13 cellular contexts compared by ENCODE assay signal in genomic region chr4:41432889-41433288, GRCh38.
DNase-seq lines count a peak whose midpoint lies in the region; ATAC-seq, FAIRE-seq and TF ChIP-seq lines count a peak whose summit lies in the region.
"Had no signal": no experiment of that assay in that cellular context is flagged by ENCODE, and none has a peak within 500 bp of the region (broad histone marks: within the 10 kb centered on the region; RNA-seq: fewer than 3 reads in every experiment).

No MANE protein-coding gene starts in this region.

- no peak overlapping the region for H3K4ac ChIP-seq in mesenchymal stem cell (ENCODE audit: low read depth in 1 of 2, low read length in 2 of 2)

- no peaks in the 10 kb centered on the region for H3K9me3 ChIP-seq in A673 (ENCODE audit: low read depth, low read length, poor library complexity, severe bottlenecking)
- no peaks in the 10 kb centered on the region for H3K9me3 ChIP-seq in HUES48 (ENCODE audit: control insufficient read depth, insufficient read depth, low read length)
- no peaks in the 10 kb centered on the region for H3K9me3 ChIP-seq in mesenchymal stem cell (ENCODE audit: control insufficient read depth, low read length)
- H3K9me3 ChIP-seq in HepG2 (ENCODE audit: low read length): no peaks in the 10 kb centered on the region
- H3K9me3 ChIP-seq: neutrophil had no signal

- H3K27ac ChIP-seq in A673 (ENCODE audit: low read depth, low read length, poor library complexity, severe bottlenecking): no peak overlapping the region
- peak overlapping the region; percentile 97 for H3K27ac ChIP-seq in HUES48 (ENCODE audit: low read depth, low read length)
- H3K27ac ChIP-seq in mesenchymal stem cell (ENCODE audit: low read length, poor library complexity, severe bottlenecking): no peak overlapping the region
- H3K27ac ChIP-seq in HepG2 (ENCODE audit: extremely low read length, insufficient read depth, low read length): no peak overlapping the region
- H3K27ac ChIP-seq: neutrophil had no signal

- WGBS in mesenchymal stem cell: 49% methylated on average over 5 of the region's 5 CpGs
- 0% methylated on average over 5 of the region's 5 CpGs for whole genome bisulfite sequencing in HepG2 (ENCODE audit: low lambda C conversion rate)

- H3K18ac ChIP-seq in mesenchymal stem cell (ENCODE audit: low read depth in 1 of 2, low read length in 2 of 2): no peak overlapping the region

- H3K36me3 ChIP-seq in A673 (ENCODE audit: insufficient read depth, low read length, poor library complexity, severe bottlenecking): no peaks in the 10 kb centered on the region
- H3K36me3 ChIP-seq in HUES48 (ENCODE audit: control insufficient read depth, insufficient read depth, low read length): no peaks in the 10 kb centered on the region
- no peaks in the 10 kb centered on the region for H3K36me3 ChIP-seq in mesenchymal stem cell (ENCODE audit: control insufficient read depth in 1 of 2, insufficient read depth in 2 of 2, low read depth in 1 of 2, low read length in 2 of 2)
- H3K36me3 ChIP-seq in HepG2 (replicated peaks in 1 of 2; ENCODE audit: control insufficient read depth in 1 of 2, insufficient read depth in 2 of 2, low read length in 2 of 2): no peaks in the 10 kb centered on the region
- H3K36me3 ChIP-seq: neutrophil had no signal

- no peak for ATAC-seq in HG03139 (IDR thresholded peaks at IDR 0.05; ENCODE audit: unreplicated experiment)
- ATAC-seq in HepG2: no peak

- no peak overlapping the region for H2BK5ac ChIP-seq in mesenchymal stem cell (ENCODE audit: low read depth, low read length, poor library complexity, severe bottlenecking)

- no peak for TF ChIP-seq EP300 in HepG2 (IDR thresholded peaks at IDR 0.05; ENCODE audit: low read depth in 2 of 2, low read length in 2 of 2)
- TF ChIP-seq EP300 in HepG2 (CRISPR knock-in tag; IDR thresholded peaks at IDR 0.05; ENCODE audit: borderline replicate concordance): no peak

- TF ChIP-seq RAD21 in HepG2 (CRISPR knock-in tag; IDR thresholded peaks at IDR 0.05): no peak

- no peak overlapping the region for H2BK12ac ChIP-seq in mesenchymal stem cell (ENCODE audit: low read length in 2 of 2)

- H3K4me1 ChIP-seq in A673 (ENCODE audit: insufficient read depth, low read length, poor library complexity, severe bottlenecking): peaks cover 33% of the 10 kb centered on the region
- peaks cover 69% of the 10 kb centered on the region for H3K4me1 ChIP-seq in HUES48 (ENCODE audit: control insufficient read depth, insufficient read depth, low read length)
- peaks cover 3% of the 10 kb centered on the region for H3K4me1 ChIP-seq in mesenchymal stem cell (ENCODE audit: control insufficient read depth, insufficient read depth, low read depth, low read length)
- no peaks in the 10 kb centered on the region for H3K4me1 ChIP-seq in HepG2 (ENCODE audit: insufficient read depth, low read length)

- H2AK5ac ChIP-seq in mesenchymal stem cell (ENCODE audit: low read length, severe bottlenecking): no peak overlapping the region

- no peaks in the 10 kb centered on the region for H3K27me3 ChIP-seq in A673 (replicated peaks; ENCODE audit: insufficient read depth, low read depth, low read length, poor library complexity)
- no peaks in the 10 kb centered on the region for H3K27me3 ChIP-seq in HUES48 (ENCODE audit: control insufficient read depth, insufficient read depth, low read length)
- no peaks in the 10 kb centered on the region for H3K27me3 ChIP-seq in mesenchymal stem cell (ENCODE audit: control insufficient read depth in 1 of 2, insufficient read depth in 1 of 2, low read length in 2 of 2)
- peaks cover 0 to 6% of the 10 kb centered on the region in 2 experiments; a peak in 2 of 5 replicates for H3K27me3 ChIP-seq in HepG2 (ENCODE audit: control insufficient read depth in 1 of 2, insufficient read depth in 2 of 2, low read length in 2 of 2)
- H3K27me3 ChIP-seq: neutrophil had no signal

- H2AFZ ChIP-seq in mesenchymal stem cell (ENCODE audit: low read depth, low read length): no peak overlapping the region
- no peak overlapping the region for H2AFZ ChIP-seq in HepG2 (ENCODE audit: low read length)

- H4K20me1 ChIP-seq in HepG2 (ENCODE audit: insufficient read depth, low read length): no peaks in the 10 kb centered on the region

- H3K79me1 ChIP-seq in mesenchymal stem cell (replicated peaks; ENCODE audit: low read length, poor library complexity, severe bottlenecking): no peaks in the 10 kb centered on the region

- FAIRE-seq in HepG2 (lab: Jason Lieb, UNC): no peak
- FAIRE-seq: GM18507 had no signal

- CTCF ChIA-PET in A673 (lab: Charles Lee) (no interaction called here), HepG2 (lab: Yijun Ruan, JAX; ENCODE audit: low intra/inter-chr PET ratio, low total read pairs) (no interaction called here)

- TF ChIP-seq CTCF in A673 (conservative IDR thresholded peaks at IDR 0.05; ENCODE audit: low read depth, low read length): no peak
- TF ChIP-seq CTCF in HepG2 (CRISPR knock-in tag; IDR thresholded peaks at IDR 0.05): no peak

- intact Hi-C loops in A673 (cut with micrococcal nuclease; ENCODE audit: unreplicated experiment) (loop anchor here (2.0 kb wide), 1 partner anchor 44 kb away; no protein-coding TSS in a partner anchor), HepG2 (cut with micrococcal nuclease; ENCODE audit: unreplicated experiment) (no loop called here)

- no peak for TF ChIP-seq POLR2A in HepG2 (IDR thresholded peaks at IDR 0.05; ENCODE audit: insufficient read depth in 1 of 2, low read depth in 2 of 2, low read length in 2 of 2)

- no peak overlapping the region for H4K8ac ChIP-seq in mesenchymal stem cell (ENCODE audit: low read length)

- H3K9ac ChIP-seq in HUES48 (ENCODE audit: low read depth, low read length): peak overlapping the region; percentile 36; the same call in 1 of the 2 replicates
- H3K9ac ChIP-seq in mesenchymal stem cell (ENCODE audit: low read length): no peak overlapping the region
- H3K9ac ChIP-seq in HepG2 (ENCODE audit: insufficient read depth, low read depth, low read length): no peak overlapping the region

- no peak overlapping the region for H3K4me3 ChIP-seq in A673 (ENCODE audit: low read depth, low read length, poor library complexity, severe bottlenecking)
- H3K4me3 ChIP-seq in HUES48 (ENCODE audit: low read depth, low read length): no peak overlapping the region
- no peak overlapping the region for H3K4me3 ChIP-seq in mesenchymal stem cell (ENCODE audit: insufficient read depth in 1 of 2, low read depth in 1 of 2, low read length in 2 of 2)
- H3K4me3 ChIP-seq in HepG2 (replicated peaks in 1 of 3; ENCODE audit: insufficient read depth in 1 of 3, low read depth in 2 of 3, low read length in 3 of 3): no peak overlapping the region

- H3K4me2 ChIP-seq in mesenchymal stem cell (ENCODE audit: low read length, poor library complexity, severe bottlenecking) (no peak overlapping the region), HepG2 (ENCODE audit: low read depth, low read length) (no peak overlapping the region)

- POLR2A ChIA-PET in A673 (lab: Charles Lee; ENCODE audit: low non-redundant PET): no interaction called here
- POLR2A ChIA-PET in HepG2 (lab: Yijun Ruan, JAX): no interaction called here

- no peak overlapping the region for H3K23ac ChIP-seq in mesenchymal stem cell (ENCODE audit: low read length in 2 of 2)

- H2BK120ac ChIP-seq in mesenchymal stem cell (ENCODE audit: low read depth, low read length): no peak overlapping the region

- no TSS peak for BruUV-seq in A673 (replicated peaks; lab: Mats Ljungman, UMichigan)
- BruUV-seq in HepG2 (replicated peaks; lab: Mats Ljungman, UMichigan): no TSS peak

- no peak overlapping the region for H3K14ac ChIP-seq in mesenchymal stem cell (ENCODE audit: low read length in 2 of 2)

- H2BK15ac ChIP-seq in mesenchymal stem cell (ENCODE audit: low read depth, poor library complexity, severe bottlenecking): no peak overlapping the region

- in situ Hi-C loops in HepG2 (cut with HindIII; ENCODE audit: extremely low pct_ligation_motif_present, low pct_unique_long_range_greater_than_20kb): no loop called here

- DNase-seq in A673 (ENCODE audit: low spot score): peak; percentile 82
- DNase-seq in dermis blood vessel endothelial cell: peak; percentile 55
- peak; percentile 87 for DNase-seq in mesenchymal stem cell
- DNase-seq in NCI-H1092 treated with DMSO at 0.1 percent for 48 hours (lab: John Stamatoyannopoulos, UW): no peak
- no peak for DNase-seq in effector CD8-positive, alpha-beta T cell (lab: John Stamatoyannopoulos, UW)
- no peak for DNase-seq in HepG2 (ENCODE audit: low spot score)
- DNase-seq: erythroblast, NCI-H510A, T1000 had no signal

- H4K91ac ChIP-seq in mesenchymal stem cell (ENCODE audit: low read length): no peak overlapping the region

- no peaks in the 10 kb centered on the region for H3K79me2 ChIP-seq in HepG2 (ENCODE audit: insufficient read depth, low read length)

TF ChIP-seq in HepG2, 621 proteins besides CTCF, POLR2A, EP300 and RAD21:
- TF ChIP-seq FOXK1 (CRISPR knock-in tag; IDR thresholded peaks at IDR 0.05; ENCODE audit: borderline replicate concordance, low read depth): no peak
TF ChIP-seq in HepG2: peak in this region for 0.

Comparison
In these comparisons a context has a peak if more than half of its experiments do, and no peak if none do; other contexts are left out.
1. DNase-seq: peak in A673 (single experiment), dermis blood vessel endothelial cell (single experiment) and mesenchymal stem cell (single experiment); none in NCI-H1092 treated with DMSO at 0.1 percent for 48 hours (single experiment), effector CD8-positive, alpha-beta T cell (single experiment) and HepG2 (single experiment).